In the genomic region with DNA sequence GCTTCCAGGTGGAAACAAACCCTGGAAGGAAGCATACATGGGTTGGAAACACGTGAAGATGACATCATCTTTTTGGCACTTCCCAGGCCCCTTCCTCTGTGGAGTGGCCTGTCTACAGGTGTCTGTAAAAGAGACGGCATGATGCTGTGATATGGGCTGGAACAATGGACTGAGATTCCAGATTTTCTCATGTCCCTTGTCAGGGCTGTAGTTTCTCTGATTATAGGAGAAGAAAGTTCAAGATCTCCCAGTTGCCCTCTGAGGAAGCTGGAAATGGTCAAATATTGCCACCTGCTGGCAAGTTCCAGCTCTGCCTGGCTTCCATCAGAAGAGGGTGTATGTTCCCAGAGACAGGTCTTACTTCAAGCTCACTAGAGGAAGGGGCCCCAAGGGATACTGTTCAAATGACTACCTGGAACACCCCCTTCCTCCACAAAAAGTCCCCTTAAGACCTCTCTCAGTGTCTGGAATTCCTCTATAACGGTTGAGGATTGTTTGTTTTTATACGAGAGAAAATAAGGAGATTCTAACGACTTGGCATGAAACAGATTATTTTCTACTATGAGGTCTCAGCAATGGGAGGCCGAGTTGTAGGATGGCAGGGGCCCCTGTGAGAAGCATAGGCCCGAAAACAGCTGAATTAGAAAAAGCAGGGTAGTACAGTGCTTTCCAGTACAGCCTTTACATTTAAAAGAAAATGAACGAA, we compare ENCODE assay signal across 7 cellular contexts. TPM values are rescaled to one million over a fixed set of nuclear protein-coding genes. Genes with fewer than 3 reads are reported as not detected.
DNase-seq lines count a peak whose midpoint lies in the region; ATAC-seq and TF ChIP-seq lines count a peak whose summit lies in the region.

No MANE protein-coding gene starts in this region.

- 36 to 52% (median 44%) methylated on average over 8 of the region's 8 CpGs for WGBS in spleen, 5 donors

- H3K4me3 ChIP-seq in spleen, result no peak overlapping the region

- peak; percentile 83 for ATAC-seq in HG02610 (IDR thresholded peaks at IDR 0.05; ENCODE audit: unreplicated experiment)

- in situ Hi-C loops in GM13976 (cut with MboI; ENCODE audit: low sequenced_read_pairs, unreplicated experiment), result loop anchor here (25.0 kb wide), 1 partner anchor 378 kb away; a partner anchor contains a TSS

- intact Hi-C loops in spleen (cut with DNase I; ENCODE audit: low total_unique reads), result loop anchor here (5.0 kb wide), 1 partner anchor 38 kb away; no protein-coding TSS in a partner anchor

- H3K4me1 ChIP-seq in spleen, result peaks cover 8 to 44% (median 19%) of the 10 kb centered on the region in 6 donors

- DNase-seq in GM13976 (ENCODE audit: low spot score) (peak; percentile 73), NCI-H1105 treated with DMSO at 0.1 percent for 48 hours (lab: John Stamatoyannopoulos, UW) (peak; percentile 50), T-helper 9 cell (peak; percentile 66), astrocyte of the hippocampus (ENCODE audit: low read depth, low spot score) (peak; percentile 88), hypothalamus (lab: John Stamatoyannopoulos, UW) (peak in 40 of 51 donors; percentile 13 to 86 (median 54)), spleen (peak; percentile 85)

- TF ChIP-seq CTCF in GM13976 (IDR thresholded peaks at IDR 0.05; ENCODE audit: borderline replicate concordance, control extremely low read depth, extremely low read depth, insufficient read depth, missing control alignments) (peak; percentile 94), spleen (IDR thresholded peaks at IDR 0.05 in 8 of 11, conservative IDR thresholded peaks at IDR 0.05 in 3 of 11) (peak; percentile 91 to 96 (median 95))

- H3K9me3 ChIP-seq in spleen, result no peaks in the 10 kb centered on the region

- no peaks in the 10 kb centered on the region for H3K27me3 ChIP-seq in spleen (replicated peaks in 1 of 7)

- peak overlapping the region in 3 of 8 donors; percentile 10 to 37 (median 19) for H3K27ac ChIP-seq in spleen

- H3K36me3 ChIP-seq in spleen, result no peaks in the 10 kb centered on the region

- no peak for TF ChIP-seq POLR2A in spleen (IDR thresholded peaks at IDR 0.05)

RNA-seq across cellular contexts. Expression of a gene that starts 7.3 kb away (rescaled TPM):
- total RNA-seq in spleen, result 100 to 1,000 TPM; 142 to 295 (median 210) TPM
- 100 to 1,000 TPM; 141 to 186 (median 155) TPM for polyA plus RNA-seq in spleen

RNA-seq across cellular contexts. Expression of a gene that starts 59.1 kb away (rescaled TPM):
- total RNA-seq in spleen, result 100 to 1,000 TPM in 4 of 7 donors, 10 to 100 TPM in 3; 68.4 to 145 (median 106) TPM
- 10 to 100 TPM; 37.7 to 90.3 (median 39.3) TPM for polyA plus RNA-seq in spleen
